1 cellular context compared by ENCODE assay signal in the genomic region with DNA sequence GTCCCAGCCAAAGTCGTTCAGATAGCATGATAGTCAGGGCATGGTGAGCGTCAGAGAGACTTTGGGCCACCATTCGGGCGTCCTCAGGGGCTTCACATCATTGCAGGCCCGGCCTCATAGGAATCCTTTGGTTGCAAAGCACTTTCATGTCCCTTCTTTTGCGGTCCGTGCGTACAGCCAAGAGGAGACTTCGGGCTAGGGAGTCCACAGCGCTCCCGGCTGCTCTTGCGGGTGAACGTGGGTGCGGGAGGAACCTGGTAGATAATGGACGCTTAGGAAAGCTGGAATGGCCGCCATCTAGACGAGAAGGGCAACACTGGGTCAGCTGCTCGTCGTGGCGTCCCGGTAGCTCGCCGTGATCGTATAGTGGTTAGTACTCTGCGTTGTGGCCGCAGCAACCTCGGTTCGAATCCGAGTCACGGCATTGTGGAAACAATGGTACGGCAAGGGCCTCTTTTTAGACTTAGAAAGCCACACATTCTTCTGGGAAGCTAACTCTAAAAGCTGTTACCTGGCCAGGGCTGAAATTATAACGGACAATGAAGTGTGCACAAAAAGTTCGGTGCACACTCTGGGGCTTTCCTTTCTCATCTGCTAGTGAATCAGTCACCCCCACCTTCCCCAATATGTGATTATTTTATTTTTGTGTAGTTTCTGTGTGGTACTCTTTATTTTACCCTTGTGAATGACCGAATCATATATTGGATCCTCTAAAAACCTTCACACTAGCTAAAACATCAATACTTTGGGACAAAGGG.
A peak's percentile ranks its signal among the peaks of the same experiment; 100 is the strongest.
TF ChIP-seq lines count a peak whose summit lies in the region.

No MANE protein-coding gene starts in this region.

TF ChIP-seq in GM12878, 131 proteins besides CTCF, POLR2A, EP300 and RAD21 (continued from another document):
- TF ChIP-seq, protein P1, sequence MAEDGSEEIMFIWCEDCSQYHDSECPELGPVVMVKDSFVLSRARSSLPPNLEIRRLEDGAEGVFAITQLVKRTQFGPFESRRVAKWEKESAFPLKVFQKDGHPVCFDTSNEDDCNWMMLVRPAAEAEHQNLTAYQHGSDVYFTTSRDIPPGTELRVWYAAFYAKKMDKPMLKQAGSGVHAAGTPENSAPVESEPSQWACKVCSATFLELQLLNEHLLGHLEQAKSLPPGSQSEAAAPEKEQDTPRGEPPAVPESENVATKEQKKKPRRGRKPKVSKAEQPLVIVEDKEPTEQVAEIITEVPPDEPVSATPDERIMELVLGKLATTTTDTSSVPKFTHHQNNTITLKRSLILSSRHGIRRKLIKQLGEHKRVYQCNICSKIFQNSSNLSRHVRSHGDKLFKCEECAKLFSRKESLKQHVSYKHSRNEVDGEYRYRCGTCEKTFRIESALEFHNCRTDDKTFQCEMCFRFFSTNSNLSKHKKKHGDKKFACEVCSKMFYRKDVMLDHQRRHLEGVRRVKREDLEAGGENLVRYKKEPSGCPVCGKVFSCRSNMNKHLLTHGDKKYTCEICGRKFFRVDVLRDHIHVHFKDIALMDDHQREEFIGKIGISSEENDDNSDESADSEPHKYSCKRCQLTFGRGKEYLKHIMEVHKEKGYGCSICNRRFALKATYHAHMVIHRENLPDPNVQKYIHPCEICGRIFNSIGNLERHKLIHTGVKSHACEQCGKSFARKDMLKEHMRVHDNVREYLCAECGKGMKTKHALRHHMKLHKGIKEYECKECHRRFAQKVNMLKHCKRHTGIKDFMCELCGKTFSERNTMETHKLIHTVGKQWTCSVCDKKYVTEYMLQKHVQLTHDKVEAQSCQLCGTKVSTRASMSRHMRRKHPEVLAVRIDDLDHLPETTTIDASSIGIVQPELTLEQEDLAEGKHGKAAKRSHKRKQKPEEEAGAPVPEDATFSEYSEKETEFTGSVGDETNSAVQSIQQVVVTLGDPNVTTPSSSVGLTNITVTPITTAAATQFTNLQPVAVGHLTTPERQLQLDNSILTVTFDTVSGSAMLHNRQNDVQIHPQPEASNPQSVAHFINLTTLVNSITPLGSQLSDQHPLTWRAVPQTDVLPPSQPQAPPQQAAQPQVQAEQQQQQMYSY (CRISPR knock-in tag; IDR thresholded peaks at IDR 0.05) = peak; percentile 58; the same call in 1 of the 2 replicates
- TF ChIP-seq EED (IDR thresholded peaks at IDR 0.05; ENCODE audit: low read depth) (peak; percentile 3; the same call in 1 of the 2 replicates), ZBED1 (IDR thresholded peaks at IDR 0.05; ENCODE audit: borderline replicate concordance) (0 out of 2 replicates have a peak, but pooled peaks have one; percentile 14), RCOR1 (conservative IDR thresholded peaks at IDR 0.05; ENCODE audit: low read depth, low read length) (0 out of 2 replicates have a peak, but pooled peaks have one; percentile 35), IKZF1 (conservative IDR thresholded peaks at IDR 0.05) (peak; percentile 41; the same call in 1 of the 2 replicates), ZNF622 (IDR thresholded peaks at IDR 0.05) (no peak), CREB1 (IDR thresholded peaks at IDR 0.05; ENCODE audit: low read depth) (peak; percentile 55), FOXM1 (IDR thresholded peaks at IDR 0.05; ENCODE audit: low read depth, low read length) (peak; percentile 59; the same call in 1 of the 2 replicates), HDGF (IDR thresholded peaks at IDR 0.05) (peak; percentile 41; the same call in 1 of the 2 replicates), ZBTB40 (IDR thresholded peaks at IDR 0.05; ENCODE audit: borderline replicate concordance) (0 out of 2 replicates have a peak, but pooled peaks have one; percentile 38), EZH2 (IDR thresholded peaks at IDR 0.05; ENCODE audit: borderline replicate concordance, control insufficient read depth, low read depth, low read length) (no peak), IRF4 (IDR thresholded peaks at IDR 0.05; ENCODE audit: low read depth, low read length) (peak; percentile 7; the same call in 1 of the 2 replicates), MTA3 (IDR thresholded peaks at IDR 0.05; ENCODE audit: borderline replicate concordance, low read length) (peak; percentile 39; the same call in 1 of the 2 replicates), POLR2AphosphoS5 (IDR thresholded peaks at IDR 0.05; ENCODE audit: low read length) (peak; percentile 65; the same call in 1 of the 2 replicates), BACH1 (IDR thresholded peaks at IDR 0.05; ENCODE audit: borderline replicate concordance) (peak; percentile 16; the same call in 1 of the 2 replicates), SMAD1 (IDR thresholded peaks at IDR 0.05; ENCODE audit: low read depth, partially characterized antibody) (no peak), TARDBP (IDR thresholded peaks at IDR 0.05; ENCODE audit: borderline replicate concordance) (peak; percentile 89; the same call in 1 of the 2 replicates), IKZF2 (IDR thresholded peaks at IDR 0.05) (peak in 1 of 2 experiments; percentile 6; a peak in 3 of 4 replicates), RUNX3 (IDR thresholded peaks at IDR 0.05; ENCODE audit: low read length) (peak; percentile 79), SUPT20H (IDR thresholded peaks at IDR 0.05; ENCODE audit: borderline replicate concordance, control insufficient read depth, low read depth, low read length) (no peak), DPF2 (IDR thresholded peaks at IDR 0.05) (no peak; the same call in 1 of the 2 replicates), HCFC1 (IDR thresholded peaks at IDR 0.05; ENCODE audit: low read length) (peak; percentile 33; the same call in 1 of the 2 replicates), SMARCA5 (IDR thresholded peaks at IDR 0.05) (peak; percentile 32; the same call in 1 of the 2 replicates), SREBF2 (IDR thresholded peaks at IDR 0.05; ENCODE audit: low read length) (peak; percentile 87), YY1 (IDR thresholded peaks at IDR 0.05; ENCODE audit: low read depth, low read length) (peak; percentile 93), PAX5 (IDR thresholded peaks at IDR 0.05; ENCODE audit: borderline replicate concordance, low read depth, low read length) (0 out of 2 replicates have a peak, but pooled peaks have one; percentile 39), ZNF217 (IDR thresholded peaks at IDR 0.05) (peak; percentile 79; the same call in 1 of the 2 replicates), ZSCAN29 (IDR thresholded peaks at IDR 0.05) (peak; percentile 83), MLLT1 (IDR thresholded peaks at IDR 0.05) (peak; percentile 31; the same call in 1 of the 2 replicates), ZNF24 (IDR thresholded peaks at IDR 0.05) (peak; percentile 99)
- TF ChIP-seq, protein P2, sequence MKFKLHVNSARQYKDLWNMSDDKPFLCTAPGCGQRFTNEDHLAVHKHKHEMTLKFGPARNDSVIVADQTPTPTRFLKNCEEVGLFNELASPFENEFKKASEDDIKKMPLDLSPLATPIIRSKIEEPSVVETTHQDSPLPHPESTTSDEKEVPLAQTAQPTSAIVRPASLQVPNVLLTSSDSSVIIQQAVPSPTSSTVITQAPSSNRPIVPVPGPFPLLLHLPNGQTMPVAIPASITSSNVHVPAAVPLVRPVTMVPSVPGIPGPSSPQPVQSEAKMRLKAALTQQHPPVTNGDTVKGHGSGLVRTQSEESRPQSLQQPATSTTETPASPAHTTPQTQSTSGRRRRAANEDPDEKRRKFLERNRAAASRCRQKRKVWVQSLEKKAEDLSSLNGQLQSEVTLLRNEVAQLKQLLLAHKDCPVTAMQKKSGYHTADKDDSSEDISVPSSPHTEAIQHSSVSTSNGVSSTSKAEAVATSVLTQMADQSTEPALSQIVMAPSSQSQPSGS (IDR thresholded peaks at IDR 0.05; ENCODE audit: low read length) = no peak
